1 cellular context compared by ENCODE assay signal in the genomic region with DNA sequence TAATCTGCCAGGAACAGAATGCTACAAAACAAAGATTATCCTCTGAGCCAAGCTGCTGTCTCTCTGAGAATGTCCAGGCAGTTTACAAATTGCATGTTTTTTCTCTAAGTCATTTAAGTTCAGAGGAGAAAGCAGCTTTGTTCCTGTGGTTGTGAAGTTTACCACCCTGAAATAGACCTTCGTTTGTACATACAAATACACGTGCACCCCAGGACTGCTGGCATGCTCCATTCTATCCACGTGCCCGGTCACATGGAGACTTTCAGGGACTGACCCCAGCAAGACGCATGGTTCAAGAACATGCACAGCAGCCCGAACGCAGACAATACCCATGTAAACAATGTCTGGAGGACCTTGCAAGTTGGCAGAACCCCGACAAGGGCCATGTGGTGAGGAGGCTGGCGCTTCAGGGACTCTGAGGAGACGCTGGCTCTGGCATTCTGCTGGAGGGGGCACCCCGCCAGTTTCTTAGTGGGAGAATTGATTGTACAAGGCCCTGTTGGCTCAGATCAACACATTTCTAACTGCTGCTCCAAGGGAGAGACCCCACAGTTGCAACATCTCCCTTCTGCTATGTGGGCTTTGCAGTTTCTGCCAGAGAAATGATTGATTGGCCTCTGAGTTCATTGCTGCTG.
TF ChIP-seq lines count a peak whose summit lies in the region.

No MANE protein-coding gene starts in this region.

TF ChIP-seq in HepG2, 621 proteins besides CTCF, POLR2A, EP300 and RAD21:
- TF ChIP-seq ZBTB3 (CRISPR knock-in tag; IDR thresholded peaks at IDR 0.05; ENCODE audit: borderline replicate concordance, low read depth) (no peak), KLF15 (CRISPR knock-in tag; IDR thresholded peaks at IDR 0.05; ENCODE audit: borderline replicate concordance) (no peak)
- TF ChIP-seq, protein P1, sequence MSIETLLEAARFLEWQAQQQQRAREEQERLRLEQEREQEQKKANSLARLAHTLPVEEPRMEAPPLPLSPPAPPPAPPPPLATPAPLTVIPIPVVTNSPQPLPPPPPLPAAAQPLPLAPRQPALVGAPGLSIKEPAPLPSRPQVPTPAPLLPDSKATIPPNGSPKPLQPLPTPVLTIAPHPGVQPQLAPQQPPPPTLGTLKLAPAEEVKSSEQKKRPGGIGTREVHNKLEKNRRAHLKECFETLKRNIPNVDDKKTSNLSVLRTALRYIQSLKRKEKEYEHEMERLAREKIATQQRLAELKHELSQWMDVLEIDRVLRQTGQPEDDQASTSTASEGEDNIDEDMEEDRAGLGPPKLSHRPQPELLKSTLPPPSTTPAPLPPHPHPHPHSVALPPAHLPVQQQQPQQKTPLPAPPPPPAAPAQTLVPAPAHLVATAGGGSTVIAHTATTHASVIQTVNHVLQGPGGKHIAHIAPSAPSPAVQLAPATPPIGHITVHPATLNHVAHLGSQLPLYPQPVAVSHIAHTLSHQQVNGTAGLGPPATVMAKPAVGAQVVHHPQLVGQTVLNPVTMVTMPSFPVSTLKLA (IDR thresholded peaks at IDR 0.05) = peak; percentile 66
TF ChIP-seq in HepG2: peak in this region for 1.
